ENCODE assay signal across 8 cellular contexts in genomic region chr10:23314835-23315239, GRCh38. TPM values are rescaled to one million over a fixed set of nuclear protein-coding genes. Genes with fewer than 3 reads are reported as not detected.
DNase-seq lines count a peak whose midpoint lies in the region; ATAC-seq, FAIRE-seq and TF ChIP-seq lines count a peak whose summit lies in the region.

No MANE protein-coding gene starts in this region.

- H2AFZ ChIP-seq in trophoblast cell (ENCODE audit: insufficient read depth, low read length, poor library complexity): no peak overlapping the region

- H3K9me3 ChIP-seq in trophoblast cell (ENCODE audit: insufficient read depth, low read depth, low read length): no peaks in the 10 kb centered on the region

- no peak overlapping the region for H3K9ac ChIP-seq in trophoblast cell (ENCODE audit: low read length)

- H3K4me3 Mint-ChIP-seq in activated T-cell treated with anti-CD3 and anti-CD28 coated beads, Interleukin-2, amount 50 U/mL, for 72 hours: no peak overlapping the region

- H2AK5ac ChIP-seq in trophoblast cell (ENCODE audit: low read length): no peak overlapping the region

- H3K23ac ChIP-seq in trophoblast cell (ENCODE audit: low read length): no peak overlapping the region

- H3K9me3 Mint-ChIP-seq in activated T-cell treated with anti-CD3 and anti-CD28 coated beads, Interleukin-2, amount 50 U/mL, for 72 hours: no peaks in the 10 kb centered on the region

- H3K27ac Mint-ChIP-seq in activated T-cell treated with anti-CD3 and anti-CD28 coated beads, Interleukin-2, amount 50 U/mL, for 72 hours: peak overlapping the region; percentile 50

- H3K18ac ChIP-seq in trophoblast cell (ENCODE audit: low read length): no peak overlapping the region

- no peak overlapping the region for H3K4ac ChIP-seq in trophoblast cell (ENCODE audit: low read depth, low read length)

- H3K79me1 ChIP-seq in trophoblast cell (ENCODE audit: low read length): no peaks in the 10 kb centered on the region

- H3K27me3 ChIP-seq in trophoblast cell (ENCODE audit: insufficient read depth, low read length): no peaks in the 10 kb centered on the region

- no peaks in the 10 kb centered on the region for H3K79me2 ChIP-seq in trophoblast cell (ENCODE audit: control insufficient read depth, insufficient read depth, low read length, poor library complexity)

- H3K4me3 ChIP-seq in HFF-Myc (replicated peaks; ENCODE audit: low read depth, low read length): no peak overlapping the region
- H3K4me3 ChIP-seq in trophoblast cell (ENCODE audit: low read depth, low read length): no peak overlapping the region

- no peaks in the 10 kb centered on the region for H3K4me1 ChIP-seq in trophoblast cell (ENCODE audit: control insufficient read depth in 1 of 2, insufficient read depth in 2 of 2, low read length in 2 of 2)

- TF ChIP-seq CTCF in HFF-Myc (IDR thresholded peaks at IDR 0.05; ENCODE audit: low read depth, low read length, missing control alignments): peak; percentile 38

- no peak overlapping the region for H3K4me2 ChIP-seq in trophoblast cell (ENCODE audit: low read length)

- no peak overlapping the region for H2BK120ac ChIP-seq in trophoblast cell (ENCODE audit: insufficient read depth, low read length, poor library complexity)

- DNase-seq in NCI-H2081 (lab: John Stamatoyannopoulos, UW) (peak; percentile 22 to 28), NCI-H2081 treated with DMSO at 0.1 percent for 48 hours (lab: John Stamatoyannopoulos, UW) (no peak), HFF-Myc (ENCODE audit: extremely low read depth, low read depth) (peak; percentile 69), NCI-H526 treated with DMSO at 0.1 percent for 48 hours (lab: John Stamatoyannopoulos, UW) (peak; percentile 6), frontal cortex (ENCODE audit: low spot score in 2 of 2) (peak in 1 of 2 donors; percentile 52), trophoblast cell (peak; percentile 50 to 92)
- DNase-seq in activated T-cell treated with anti-CD3 and anti-CD28 coated beads, Interleukin-2, amount 50 U/mL, for 72 hours: peak; percentile 53 to 66

- ATAC-seq in activated T-cell treated with anti-CD3 and anti-CD28 coated beads, Interleukin-2, amount 50 U/mL, for 72 hours (replicated peaks in 1 of 2): peak; percentile 40 to 44
- ATAC-seq in HG03045 (IDR thresholded peaks at IDR 0.05; ENCODE audit: unreplicated experiment): no peak

- H4K8ac ChIP-seq in trophoblast cell (ENCODE audit: low read depth, low read length): no peak overlapping the region

- no peaks in the 10 kb centered on the region for H3K4me1 Mint-ChIP-seq in activated T-cell treated with anti-CD3 and anti-CD28 coated beads, Interleukin-2, amount 50 U/mL, for 72 hours (ENCODE audit: low read depth)

- no peak overlapping the region for H2BK12ac ChIP-seq in trophoblast cell (ENCODE audit: low read length)

- H3K36me3 Mint-ChIP-seq in activated T-cell treated with anti-CD3 and anti-CD28 coated beads, Interleukin-2, amount 50 U/mL, for 72 hours (ENCODE audit: insufficient read depth in 2 of 2): no peaks in the 10 kb centered on the region

- H4K91ac ChIP-seq in trophoblast cell (ENCODE audit: low read depth, low read length): no peak overlapping the region

- FAIRE-seq in frontal cortex (lab: Jason Lieb, UNC): peak; percentile 94

- no peak overlapping the region for H3K14ac ChIP-seq in trophoblast cell (ENCODE audit: low read length)

- no CpG with 5 or more reads among the region's 3 CpGs for WGBS in trophoblast cell (ENCODE audit: extremely low coverage, insufficient coverage, insufficient read length)

- H3K27me3 Mint-ChIP-seq in activated T-cell treated with anti-CD3 and anti-CD28 coated beads, Interleukin-2, amount 50 U/mL, for 72 hours (ENCODE audit: low read depth): peaks cover 4% of the 10 kb centered on the region

- no peak overlapping the region for H3K27ac ChIP-seq in trophoblast cell (ENCODE audit: low read depth, low read length)

- H4K12ac ChIP-seq in trophoblast cell (ENCODE audit: low read depth, low read length): no peak overlapping the region

- H2BK5ac ChIP-seq in trophoblast cell (ENCODE audit: low read depth, low read length, poor library complexity): no peak overlapping the region

- no peaks in the 10 kb centered on the region for H3K36me3 ChIP-seq in trophoblast cell (ENCODE audit: control insufficient read depth in 1 of 2, insufficient read depth in 2 of 2, low read length in 2 of 2)

RNA-seq across cellular contexts. Expression of gene C10orf67, which starts 29.8 kb away (rescaled TPM):
- under 1 TPM; 0.39 to 0.84 TPM for total RNA-seq in activated T-cell treated with anti-CD3 and anti-CD28 coated beads, Interleukin-2, amount 50 U/mL, for 72 hours
- 0.41 TPM for total RNA-seq in frontal cortex
- polyA plus RNA-seq in trophoblast cell (2013): not detected in 2 replicates
